1 cellular context compared by ENCODE assay signal in the genomic region with DNA sequence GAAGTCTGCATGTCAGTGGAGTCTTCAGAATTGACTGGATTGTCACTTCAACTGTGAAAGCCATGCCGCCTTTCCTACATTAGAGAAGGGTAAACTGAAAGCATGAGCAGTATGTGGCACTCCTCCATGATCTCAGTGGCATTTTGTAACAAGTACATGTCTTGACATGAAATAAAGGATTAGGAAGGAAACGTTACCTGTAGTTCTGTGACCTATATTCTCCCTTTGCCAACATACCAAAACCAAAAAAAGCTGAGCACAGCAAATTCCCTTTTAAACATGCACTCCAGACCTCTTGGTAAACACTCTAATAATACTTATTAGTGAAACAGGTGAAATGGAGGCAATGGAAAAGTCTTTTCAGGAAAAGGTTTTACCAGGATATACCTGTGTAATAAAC.
TF ChIP-seq lines count a peak whose summit lies in the region.

No MANE protein-coding gene starts in this region.

TF ChIP-seq in GM23338, 12 proteins besides CTCF, POLR2A, EP300 and RAD21 (continued from another document):
- TF ChIP-seq, protein P1, sequence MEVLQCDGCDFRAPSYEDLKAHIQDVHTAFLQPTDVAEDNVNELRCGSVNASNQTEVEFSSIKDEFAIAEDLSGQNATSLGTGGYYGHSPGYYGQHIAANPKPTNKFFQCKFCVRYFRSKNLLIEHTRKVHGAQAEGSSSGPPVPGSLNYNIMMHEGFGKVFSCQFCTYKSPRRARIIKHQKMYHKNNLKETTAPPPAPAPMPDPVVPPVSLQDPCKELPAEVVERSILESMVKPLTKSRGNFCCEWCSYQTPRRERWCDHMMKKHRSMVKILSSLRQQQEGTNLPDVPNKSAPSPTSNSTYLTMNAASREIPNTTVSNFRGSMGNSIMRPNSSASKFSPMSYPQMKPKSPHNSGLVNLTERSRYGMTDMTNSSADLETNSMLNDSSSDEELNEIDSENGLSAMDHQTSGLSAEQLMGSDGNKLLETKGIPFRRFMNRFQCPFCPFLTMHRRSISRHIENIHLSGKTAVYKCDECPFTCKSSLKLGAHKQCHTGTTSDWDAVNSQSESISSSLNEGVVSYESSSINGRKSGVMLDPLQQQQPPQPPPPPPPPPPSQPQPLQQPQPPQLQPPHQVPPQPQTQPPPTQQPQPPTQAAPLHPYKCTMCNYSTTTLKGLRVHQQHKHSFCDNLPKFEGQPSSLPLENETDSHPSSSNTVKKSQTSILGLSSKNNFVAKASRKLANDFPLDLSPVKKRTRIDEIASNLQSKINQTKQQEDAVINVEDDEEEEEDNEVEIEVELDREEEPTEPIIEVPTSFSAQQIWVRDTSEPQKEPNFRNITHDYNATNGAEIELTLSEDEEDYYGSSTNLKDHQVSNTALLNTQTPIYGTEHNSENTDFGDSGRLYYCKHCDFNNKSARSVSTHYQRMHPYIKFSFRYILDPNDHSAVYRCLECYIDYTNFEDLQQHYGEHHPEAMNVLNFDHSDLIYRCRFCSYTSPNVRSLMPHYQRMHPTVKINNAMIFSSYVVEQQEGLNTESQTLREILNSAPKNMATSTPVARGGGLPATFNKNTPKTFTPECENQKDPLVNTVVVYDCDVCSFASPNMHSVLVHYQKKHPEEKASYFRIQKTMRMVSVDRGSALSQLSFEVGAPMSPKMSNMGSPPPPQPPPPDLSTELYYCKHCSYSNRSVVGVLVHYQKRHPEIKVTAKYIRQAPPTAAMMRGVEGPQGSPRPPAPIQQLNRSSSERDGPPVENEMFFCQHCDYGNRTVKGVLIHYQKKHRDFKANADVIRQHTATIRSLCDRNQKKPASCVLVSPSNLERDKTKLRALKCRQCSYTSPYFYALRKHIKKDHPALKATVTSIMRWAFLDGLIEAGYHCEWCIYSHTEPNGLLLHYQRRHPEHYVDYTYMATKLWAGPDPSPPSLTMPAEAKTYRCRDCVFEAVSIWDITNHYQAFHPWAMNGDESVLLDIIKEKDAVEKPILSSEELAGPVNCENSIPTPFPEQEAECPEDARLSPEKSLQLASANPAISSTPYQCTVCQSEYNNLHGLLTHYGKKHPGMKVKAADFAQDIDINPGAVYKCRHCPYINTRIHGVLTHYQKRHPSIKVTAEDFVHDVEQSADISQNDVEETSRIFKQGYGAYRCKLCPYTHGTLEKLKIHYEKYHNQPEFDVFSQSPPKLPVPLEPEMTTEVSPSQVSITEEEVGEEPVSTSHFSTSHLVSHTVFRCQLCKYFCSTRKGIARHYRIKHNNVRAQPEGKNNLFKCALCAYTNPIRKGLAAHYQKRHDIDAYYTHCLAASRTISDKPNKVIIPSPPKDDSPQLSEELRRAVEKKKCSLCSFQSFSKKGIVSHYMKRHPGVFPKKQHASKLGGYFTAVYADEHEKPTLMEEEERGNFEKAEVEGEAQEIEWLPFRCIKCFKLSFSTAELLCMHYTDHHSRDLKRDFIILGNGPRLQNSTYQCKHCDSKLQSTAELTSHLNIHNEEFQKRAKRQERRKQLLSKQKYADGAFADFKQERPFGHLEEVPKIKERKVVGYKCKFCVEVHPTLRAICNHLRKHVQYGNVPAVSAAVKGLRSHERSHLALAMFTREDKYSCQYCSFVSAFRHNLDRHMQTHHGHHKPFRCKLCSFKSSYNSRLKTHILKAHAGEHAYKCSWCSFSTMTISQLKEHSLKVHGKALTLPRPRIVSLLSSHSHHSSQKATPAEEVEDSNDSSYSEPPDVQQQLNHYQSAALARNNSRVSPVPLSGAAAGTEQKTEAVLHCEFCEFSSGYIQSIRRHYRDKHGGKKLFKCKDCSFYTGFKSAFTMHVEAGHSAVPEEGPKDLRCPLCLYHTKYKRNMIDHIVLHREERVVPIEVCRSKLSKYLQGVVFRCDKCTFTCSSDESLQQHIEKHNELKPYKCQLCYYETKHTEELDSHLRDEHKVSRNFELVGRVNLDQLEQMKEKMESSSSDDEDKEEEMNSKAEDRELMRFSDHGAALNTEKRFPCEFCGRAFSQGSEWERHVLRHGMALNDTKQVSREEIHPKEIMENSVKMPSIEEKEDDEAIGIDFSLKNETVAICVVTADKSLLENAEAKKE (CRISPR knock-in tag; IDR thresholded peaks at IDR 0.05): no peak
- no peak for TF ChIP-seq NANOG (IDR thresholded peaks at IDR 0.05; ENCODE audit: borderline replicate concordance)
- no peak for TF ChIP-seq JUNB (IDR thresholded peaks at IDR 0.05; ENCODE audit: unreplicated experiment)
- TF ChIP-seq, protein P2, sequence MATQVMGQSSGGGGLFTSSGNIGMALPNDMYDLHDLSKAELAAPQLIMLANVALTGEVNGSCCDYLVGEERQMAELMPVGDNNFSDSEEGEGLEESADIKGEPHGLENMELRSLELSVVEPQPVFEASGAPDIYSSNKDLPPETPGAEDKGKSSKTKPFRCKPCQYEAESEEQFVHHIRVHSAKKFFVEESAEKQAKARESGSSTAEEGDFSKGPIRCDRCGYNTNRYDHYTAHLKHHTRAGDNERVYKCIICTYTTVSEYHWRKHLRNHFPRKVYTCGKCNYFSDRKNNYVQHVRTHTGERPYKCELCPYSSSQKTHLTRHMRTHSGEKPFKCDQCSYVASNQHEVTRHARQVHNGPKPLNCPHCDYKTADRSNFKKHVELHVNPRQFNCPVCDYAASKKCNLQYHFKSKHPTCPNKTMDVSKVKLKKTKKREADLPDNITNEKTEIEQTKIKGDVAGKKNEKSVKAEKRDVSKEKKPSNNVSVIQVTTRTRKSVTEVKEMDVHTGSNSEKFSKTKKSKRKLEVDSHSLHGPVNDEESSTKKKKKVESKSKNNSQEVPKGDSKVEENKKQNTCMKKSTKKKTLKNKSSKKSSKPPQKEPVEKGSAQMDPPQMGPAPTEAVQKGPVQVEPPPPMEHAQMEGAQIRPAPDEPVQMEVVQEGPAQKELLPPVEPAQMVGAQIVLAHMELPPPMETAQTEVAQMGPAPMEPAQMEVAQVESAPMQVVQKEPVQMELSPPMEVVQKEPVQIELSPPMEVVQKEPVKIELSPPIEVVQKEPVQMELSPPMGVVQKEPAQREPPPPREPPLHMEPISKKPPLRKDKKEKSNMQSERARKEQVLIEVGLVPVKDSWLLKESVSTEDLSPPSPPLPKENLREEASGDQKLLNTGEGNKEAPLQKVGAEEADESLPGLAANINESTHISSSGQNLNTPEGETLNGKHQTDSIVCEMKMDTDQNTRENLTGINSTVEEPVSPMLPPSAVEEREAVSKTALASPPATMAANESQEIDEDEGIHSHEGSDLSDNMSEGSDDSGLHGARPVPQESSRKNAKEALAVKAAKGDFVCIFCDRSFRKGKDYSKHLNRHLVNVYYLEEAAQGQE (IDR thresholded peaks at IDR 0.05; ENCODE audit: unreplicated experiment): no peak
- no peak for TF ChIP-seq EZH2 (IDR thresholded peaks at IDR 0.05; ENCODE audit: low read depth, unreplicated experiment)
- TF ChIP-seq POLR2AphosphoS5 (IDR thresholded peaks at IDR 0.05; ENCODE audit: low read depth): no peak
- TF ChIP-seq ZNF114 (CRISPR knock-in tag; IDR thresholded peaks at IDR 0.05): no peak
- TF ChIP-seq, protein P3, sequence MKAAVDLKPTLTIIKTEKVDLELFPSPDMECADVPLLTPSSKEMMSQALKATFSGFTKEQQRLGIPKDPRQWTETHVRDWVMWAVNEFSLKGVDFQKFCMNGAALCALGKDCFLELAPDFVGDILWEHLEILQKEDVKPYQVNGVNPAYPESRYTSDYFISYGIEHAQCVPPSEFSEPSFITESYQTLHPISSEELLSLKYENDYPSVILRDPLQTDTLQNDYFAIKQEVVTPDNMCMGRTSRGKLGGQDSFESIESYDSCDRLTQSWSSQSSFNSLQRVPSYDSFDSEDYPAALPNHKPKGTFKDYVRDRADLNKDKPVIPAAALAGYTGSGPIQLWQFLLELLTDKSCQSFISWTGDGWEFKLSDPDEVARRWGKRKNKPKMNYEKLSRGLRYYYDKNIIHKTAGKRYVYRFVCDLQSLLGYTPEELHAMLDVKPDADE (IDR thresholded peaks at IDR 0.05): no peak
- no peak for TF ChIP-seq EZH2phosphoT487 (IDR thresholded peaks at IDR 0.05; ENCODE audit: unreplicated experiment)
- TF ChIP-seq STAT1 (IDR thresholded peaks at IDR 0.05; ENCODE audit: unreplicated experiment): no peak
- TF ChIP-seq CREB1 (CRISPR knock-in tag; IDR thresholded peaks at IDR 0.05; ENCODE audit: low read depth): no peak
